8 cellular contexts compared by ENCODE assay signal in the genomic region with DNA sequence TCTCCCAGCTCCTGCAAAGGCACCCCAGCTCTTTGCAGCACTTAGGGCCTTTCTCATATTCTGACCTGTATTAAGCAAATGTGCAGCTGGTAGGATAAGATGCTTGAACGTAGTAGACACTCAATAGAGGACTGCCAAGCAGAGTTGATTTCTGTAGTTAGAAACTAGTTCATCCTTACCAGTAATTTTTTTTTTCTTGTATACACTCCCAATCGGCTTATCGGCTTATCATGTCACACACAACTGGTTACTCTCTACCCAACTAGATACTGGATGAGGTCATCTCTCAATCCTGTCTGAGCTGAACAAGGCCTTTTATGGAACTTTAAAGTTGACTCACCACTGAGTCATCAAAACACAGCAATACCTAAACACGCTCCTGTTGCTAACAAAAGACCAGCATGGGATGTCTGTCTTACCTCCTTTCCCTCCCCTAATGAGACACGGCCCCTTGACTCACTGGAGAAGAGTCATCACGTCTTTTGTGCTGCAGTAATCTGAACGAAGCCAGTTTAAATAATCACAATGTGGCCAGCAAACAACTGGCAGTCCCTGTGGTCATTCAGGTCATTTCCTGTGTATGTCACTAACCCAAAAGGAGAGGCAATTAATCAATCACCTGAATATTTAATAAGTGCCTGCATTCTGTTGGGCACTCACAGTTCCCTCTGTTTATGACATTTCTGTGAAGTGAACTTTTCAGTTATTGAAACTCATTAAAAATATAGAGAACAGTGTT.
DNase-seq lines count a peak whose midpoint lies in the region; ATAC-seq and TF ChIP-seq lines count a peak whose summit lies in the region.

No MANE protein-coding gene starts in this region.

- H3K27me3 ChIP-seq in WERI-Rb-1 (ENCODE audit: insufficient read depth, low read depth, severe bottlenecking), result no peaks in the 10 kb centered on the region
- no peaks in the 10 kb centered on the region for H3K27me3 ChIP-seq in stomach smooth muscle (ENCODE audit: control insufficient read depth in 1 of 2, insufficient read depth in 2 of 2, low read length in 2 of 2)

- H3K4me3 ChIP-seq in WERI-Rb-1 (ENCODE audit: low read depth, low read length), result peak overlapping the region; percentile 27
- H3K4me3 ChIP-seq in stomach smooth muscle (ENCODE audit: low read length in 2 of 2), result peak overlapping the region in 1 of 2 donors; percentile 44

- H3K4me3 Mint-ChIP-seq in memory B cell, result no peak overlapping the region

- H3K27me3 Mint-ChIP-seq in memory B cell, result no peaks in the 10 kb centered on the region

- peaks cover 5% of the 10 kb centered on the region for H3K9me3 Mint-ChIP-seq in memory B cell

- H3K4me1 ChIP-seq in stomach smooth muscle (ENCODE audit: control insufficient read depth, insufficient read depth, low read length), result peaks cover 33% of the 10 kb centered on the region

- H3K27ac ChIP-seq in WERI-Rb-1, result peak overlapping the region; percentile 75
- peak overlapping the region; percentile 98 for H3K27ac ChIP-seq in stomach smooth muscle (ENCODE audit: low read length)

- H3K9ac ChIP-seq in stomach smooth muscle (ENCODE audit: low read length in 2 of 2), result peak overlapping the region; percentile 55 to 64

- no peaks in the 10 kb centered on the region for H3K36me3 ChIP-seq in WERI-Rb-1
- H3K36me3 ChIP-seq in stomach smooth muscle (ENCODE audit: control insufficient read depth in 2 of 2, insufficient read depth in 2 of 2, low read length in 2 of 2), result no peaks in the 10 kb centered on the region

- TF ChIP-seq CTCF in WERI-Rb-1 (IDR thresholded peaks at IDR 0.05; ENCODE audit: low read depth, low read length), result no peak

- peak overlapping the region; percentile 80 for H3K27ac Mint-ChIP-seq in memory B cell

- H3K4me1 Mint-ChIP-seq in memory B cell, result peaks cover 29% of the 10 kb centered on the region

- ATAC-seq in HG02884 (IDR thresholded peaks at IDR 0.05; ENCODE audit: unreplicated experiment), result peak; percentile 96
- peak; percentile 27 for ATAC-seq in memory B cell (ENCODE audit: low read depth)

- peaks cover 7% of the 10 kb centered on the region for H3K9me3 ChIP-seq in WERI-Rb-1 (ENCODE audit: severe bottlenecking)
- H3K9me3 ChIP-seq in stomach smooth muscle (ENCODE audit: control insufficient read depth in 2 of 2, low read length in 2 of 2), result no peaks in the 10 kb centered on the region

- DNase-seq in activated gamma-delta T cell treated with Interleukin-2 at 50 U/mL for 16 hours, result peak; percentile 38
- no peak for DNase-seq in activated gamma-delta T cell (lab: John Stamatoyannopoulos, UW)
- DNase-seq in NCI-H2081 (lab: John Stamatoyannopoulos, UW), result peak; percentile 55 to 64
- DNase-seq in WERI-Rb-1, result peak; percentile 65
- peak; percentile 55 for DNase-seq in ecto neural progenitor cell (ENCODE audit: low spot score)
- DNase-seq in memory B cell (ENCODE audit: low spot score in 2 of 2), result no peak

- H3K36me3 Mint-ChIP-seq in memory B cell, result peaks cover 10% of the 10 kb centered on the region

Comparison
In these comparisons a context has a peak if more than half of its experiments do, and no peak if none do; other contexts are left out.
1. DNase-seq: peak in activated gamma-delta T cell treated with Interleukin-2 at 50 U/mL for 16 hours (single experiment), NCI-H2081 (2 of 2), WERI-Rb-1 (single experiment) and ecto neural progenitor cell (single experiment); none in activated gamma-delta T cell (single experiment) and memory B cell (0 of 2).